ENCODE assay signal across 9 cellular contexts in the genomic region with DNA sequence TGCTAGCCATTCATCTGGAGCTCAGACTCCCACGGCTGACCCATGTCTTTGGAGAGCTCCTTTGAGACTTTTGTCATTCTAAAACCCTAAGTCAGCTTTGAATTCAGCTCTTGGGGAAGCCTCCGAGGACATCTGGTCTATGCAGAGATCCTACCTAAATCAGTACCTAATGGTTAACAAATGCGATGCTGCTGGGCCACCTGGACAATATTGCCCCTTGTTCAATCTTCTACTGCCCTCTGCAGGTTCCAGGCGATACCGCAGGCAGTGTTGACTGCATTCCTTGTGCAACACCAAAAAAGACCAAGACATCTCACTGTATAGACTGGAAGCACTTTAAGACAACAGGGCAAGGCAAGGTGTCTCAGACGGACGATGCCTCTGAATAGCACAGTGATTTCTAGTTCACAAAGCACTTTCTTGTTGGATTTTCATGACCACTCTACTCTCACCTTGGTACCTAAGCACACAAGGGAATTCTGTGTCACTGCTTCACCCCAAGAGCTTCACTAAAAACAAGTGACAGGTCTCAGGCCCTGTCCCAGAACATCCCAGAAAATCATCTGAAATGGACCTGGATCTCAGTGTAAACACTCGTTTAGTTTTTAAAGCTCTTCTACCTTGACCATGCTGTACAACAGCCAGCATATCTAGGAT.
A peak's percentile ranks its signal among the peaks of the same experiment; 100 is the strongest.
DNase-seq lines count a peak whose midpoint lies in the region; ATAC-seq and TF ChIP-seq lines count a peak whose summit lies in the region.
"Had no signal": no experiment of that assay in that cellular context is flagged by ENCODE, and none has a peak within 500 bp of the region (broad histone marks: within the 10 kb centered on the region; RNA-seq: fewer than 3 reads in every experiment).

No MANE protein-coding gene starts in this region.

- no peak for TF ChIP-seq POLR2A in esophagus squamous epithelium (IDR thresholded peaks at IDR 0.05)

- no peak overlapping the region for H3K27ac Mint-ChIP-seq in nephron
- H3K27ac Mint-ChIP-seq: T-helper 1 cell treated with Interleukin-12 subunit alpha and Interleukin-12 subunit beta and Interleukin-4 antibody, amounts not matched to agents 30 μg/mL and 1 μg/mL, for 36 hours had no signal

- H3K4me3 ChIP-seq in NT2/D1 (ENCODE audit: insufficient read length, low read depth), result no peak overlapping the region
- H3K4me3 ChIP-seq in esophagus squamous epithelium, result no peak overlapping the region

- H3K9me3 Mint-ChIP-seq in nephron, result no peaks in the 10 kb centered on the region
- H3K9me3 Mint-ChIP-seq: T-helper 1 cell treated with Interleukin-12 subunit alpha and Interleukin-12 subunit beta and Interleukin-4 antibody, amounts not matched to agents 30 μg/mL and 1 μg/mL, for 36 hours had no signal

- intact Hi-C loops in esophagus squamous epithelium (cut with DNase I), result no loop called here

- no peak overlapping the region for H3K9ac ChIP-seq in NT2/D1 (ENCODE audit: insufficient read length, low read depth)

- H3K36me3 Mint-ChIP-seq in nephron (ENCODE audit: low read depth), result no peaks in the 10 kb centered on the region

- peaks cover 14% of the 10 kb centered on the region for H3K4me1 Mint-ChIP-seq in nephron

- peak; percentile 76 for DNase-seq in COLO668 (lab: John Stamatoyannopoulos, UW; ENCODE audit: unreplicated experiment)
- peak; percentile 86 for DNase-seq in HT-29 (ENCODE audit: low spot score)
- DNase-seq in NT2/D1 (ENCODE audit: low read depth, low spot score), result peak; percentile 86
- DNase-seq in activated T-cell treated with anti-CD3 and anti-CD28 coated beads for 24 hours (ENCODE audit: low read depth), result peak; percentile 67
- peak; percentile 20 for DNase-seq in esophagus squamous epithelium (lab: John Stamatoyannopoulos, UW)
- peak; percentile 35 to 78 (median 54) for DNase-seq in stimulated activated naive CD4-positive, alpha-beta T cell (lab: John Stamatoyannopoulos, UW)

- 8 to 11% methylated on average over 7 to 8 of the region's 8 CpGs for WGBS in esophagus squamous epithelium, 2 donors

- peaks cover 41% of the 10 kb centered on the region for H3K27me3 Mint-ChIP-seq in nephron (ENCODE audit: low read depth)

- TF ChIP-seq CTCF in esophagus squamous epithelium (IDR thresholded peaks at IDR 0.05) (peak; percentile 81 to 98 (median 92)), nephron (IDR thresholded peaks at IDR 0.05; ENCODE audit: unreplicated experiment in 3 of 3) (peak; percentile 92 to 96 (median 96))

- H3K4me1 ChIP-seq in NT2/D1 (ENCODE audit: insufficient read depth, insufficient read length) (peaks cover 2% of the 10 kb centered on the region), esophagus squamous epithelium (peaks cover 0 to 9% (median 0%) of the 10 kb centered on the region in 3 donors)

- H3K4me3 Mint-ChIP-seq in nephron, result no peak overlapping the region
- H3K4me3 Mint-ChIP-seq: T-helper 1 cell treated with Interleukin-12 subunit alpha and Interleukin-12 subunit beta and Interleukin-4 antibody, amounts not matched to agents 30 μg/mL and 1 μg/mL, for 36 hours had no signal

- ATAC-seq in GM19463 (IDR thresholded peaks at IDR 0.05; ENCODE audit: unreplicated experiment), result peak; percentile 85

- H3K9me3 ChIP-seq in NT2/D1 (ENCODE audit: insufficient read depth, low read length), result no peaks in the 10 kb centered on the region
- no peaks in the 10 kb centered on the region for H3K9me3 ChIP-seq in esophagus squamous epithelium

- H3K36me3 ChIP-seq in NT2/D1 (ENCODE audit: insufficient read depth, insufficient read length, low read length) (no peaks in the 10 kb centered on the region), esophagus squamous epithelium (no peaks in the 10 kb centered on the region)

- H3K27ac ChIP-seq in esophagus squamous epithelium, result no peak overlapping the region

- H3K27me3 ChIP-seq in NT2/D1 (ENCODE audit: insufficient read depth, insufficient read length) (no peaks in the 10 kb centered on the region), esophagus squamous epithelium (peaks cover 0 to 8% (median 0%) of the 10 kb centered on the region in 4 donors)

Comparison
In these comparisons a context has a peak if more than half of its experiments do, and no peak if none do; other contexts are left out.
1. DNase-seq: peak in every context shown above with its lines; median percentile 86 in HT-29; 86 in NT2/D1; 76 in COLO668; 67 in activated T-cell treated with anti-CD3 and anti-CD28 coated beads for 24 hours; 54 in stimulated activated naive CD4-positive, alpha-beta T cell; 20 in esophagus squamous epithelium.